9 cellular contexts compared by ENCODE assay signal in the genomic region with DNA sequence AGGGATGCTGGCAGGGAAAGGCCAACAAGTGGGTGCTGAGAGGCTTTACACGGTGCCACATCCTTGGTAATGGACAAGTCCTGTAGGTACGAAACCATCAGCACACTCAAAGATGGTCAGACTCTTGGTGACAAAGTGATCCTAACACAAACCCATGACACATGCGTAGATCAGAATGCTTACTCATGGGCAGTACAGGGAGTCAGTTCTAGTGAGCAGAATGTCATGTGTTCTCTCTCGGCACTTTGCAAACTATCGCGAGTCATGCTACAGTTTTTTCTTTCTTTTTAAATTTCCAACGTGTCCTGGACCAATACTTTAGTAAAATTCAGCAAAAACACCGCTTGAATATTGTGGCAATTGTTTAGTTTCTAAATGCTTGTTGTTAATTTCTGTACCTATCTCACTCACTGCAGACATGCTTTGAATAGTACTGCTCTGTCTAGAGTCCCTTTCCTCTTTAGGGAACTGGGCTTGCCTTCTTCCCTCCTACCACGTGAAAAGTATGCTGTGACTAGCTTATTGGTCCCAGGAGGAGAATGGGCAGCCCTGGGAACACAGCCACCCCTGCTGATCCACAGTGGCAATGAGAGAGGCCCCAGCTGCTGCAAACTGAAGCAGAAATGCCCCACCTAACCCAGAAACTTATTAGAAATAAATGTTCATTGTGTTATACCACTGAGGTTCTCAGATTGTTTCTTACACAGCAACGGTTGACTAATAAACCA.
DNase-seq lines count a peak whose midpoint lies in the region; ATAC-seq, FAIRE-seq and TF ChIP-seq lines count a peak whose summit lies in the region.
"Had no signal": no experiment of that assay in that cellular context is flagged by ENCODE, and none has a peak within 500 bp of the region (broad histone marks: within the 10 kb centered on the region; RNA-seq: fewer than 3 reads in every experiment).

No MANE protein-coding gene starts in this region.

- peak overlapping the region in 1 of 3 experiments; percentile 77; a peak in 3 of 7 replicates for H3K27ac Mint-ChIP-seq in H9
- H3K27ac Mint-ChIP-seq: natural killer cell treated with Interleukin-12 subunit alpha and Interleukin-12 subunit beta and Interleukin-15 and Interleukin-18, amount 100 ng/mL, for 72 hours had no signal

- H2AK5ac ChIP-seq in H9 (ENCODE audit: insufficient read length, low read length): peak overlapping the region; percentile 25

- H3K56ac ChIP-seq in H9 (ENCODE audit: insufficient read length, low read depth, low read length): no peak overlapping the region

- no peak overlapping the region for H4K8ac ChIP-seq in H9 (replicated peaks; ENCODE audit: insufficient read length, low read depth, low read length)

- H3K9me3 ChIP-seq in H9 (ENCODE audit: control insufficient read depth, low read depth, low read length) (no peaks in the 10 kb centered on the region), WERI-Rb-1 (ENCODE audit: severe bottlenecking) (no peaks in the 10 kb centered on the region)

- TF ChIP-seq CTCF in H9 (conservative IDR thresholded peaks at IDR 0.05) (no peak), D721Med (IDR thresholded peaks at IDR 0.05; ENCODE audit: insufficient read depth, missing control alignments) (no peak), WERI-Rb-1 (IDR thresholded peaks at IDR 0.05; ENCODE audit: low read depth, low read length) (no peak)

- no peak overlapping the region for H3K9ac ChIP-seq in H9 (ENCODE audit: extremely low read depth, insufficient read length, low read length)

- FAIRE-seq in D721Med (lab: Jason Lieb, UNC): no peak
- FAIRE-seq: GM12892 had no signal

- DNase-seq in H9 (no peak), left ventricle myocardium superior (no peak), sciatic nerve (ENCODE audit: low spot score) (no peak), HPDE6-E6E7 (ENCODE audit: extremely low spot score) (no peak), D721Med (ENCODE audit: insufficient read length, low spot score) (no peak), WERI-Rb-1 (no peak)

- no CpG with 5 or more reads among the region's 10 CpGs for WGBS in H9 (ENCODE audit: extremely low coverage, insufficient read length, low lambda C conversion rate)

- H3K36me3 ChIP-seq in WERI-Rb-1: no peaks in the 10 kb centered on the region

- H2BK15ac ChIP-seq in H9 (ENCODE audit: low read depth, low read length): no peak overlapping the region

- no peak overlapping the region for H3K4ac ChIP-seq in H9 (ENCODE audit: low read depth, low read length)

- H3K14ac ChIP-seq in H9 (ENCODE audit: insufficient read depth, low read length): no peak overlapping the region

- H3K4me2 ChIP-seq in H9 (ENCODE audit: insufficient read depth, insufficient read length, low read length): no peak overlapping the region

- H2BK20ac ChIP-seq in H9 (ENCODE audit: low read depth, low read length, poor library complexity, severe bottlenecking): no peak overlapping the region

- H2BK5ac ChIP-seq in H9 (ENCODE audit: insufficient read length, low read length): no peak overlapping the region

- H3K23me2 ChIP-seq in H9 (ENCODE audit: insufficient read length, low read depth, low read length, poor library complexity, severe bottlenecking): no peaks in the 10 kb centered on the region

- no peak overlapping the region for H3T11ph ChIP-seq in H9 (ENCODE audit: low read length)

- H3K79me2 ChIP-seq in H9 (ENCODE audit: insufficient read depth, low read length): no peaks in the 10 kb centered on the region

- H3K79me1 ChIP-seq in H9 (ENCODE audit: insufficient read depth, low read depth, low read length, poor library complexity, severe bottlenecking): no peaks in the 10 kb centered on the region

- no peaks in the 10 kb centered on the region for H4K20me1 ChIP-seq in H9 (ENCODE audit: control insufficient read depth, insufficient read depth, insufficient read length)

- no peak overlapping the region for H2AFZ ChIP-seq in H9 (ENCODE audit: low read length)

- no peak overlapping the region for H3K4me3 ChIP-seq in WERI-Rb-1 (ENCODE audit: low read depth, low read length)

- no peak overlapping the region for H4K5ac ChIP-seq in H9 (ENCODE audit: insufficient read length, low read depth, low read length)

- H3K27me3 ChIP-seq in H9 (ENCODE audit: insufficient read depth, low read length) (no peaks in the 10 kb centered on the region), WERI-Rb-1 (ENCODE audit: insufficient read depth, low read depth, severe bottlenecking) (no peaks in the 10 kb centered on the region)

- peaks cover 0 to 2% (median 0%) of the 10 kb centered on the region in 3 experiments; a peak in 1 of 7 replicates for H3K36me3 Mint-ChIP-seq in H9 (ENCODE audit: insufficient read depth in 1 of 3, low read depth in 3 of 3)
- H3K36me3 Mint-ChIP-seq: natural killer cell treated with Interleukin-12 subunit alpha and Interleukin-12 subunit beta and Interleukin-15 and Interleukin-18, amount 100 ng/mL, for 72 hours had no signal

- no peak overlapping the region for H3K4me3 Mint-ChIP-seq in H9
- H3K4me3 Mint-ChIP-seq: natural killer cell treated with Interleukin-12 subunit alpha and Interleukin-12 subunit beta and Interleukin-15 and Interleukin-18, amount 100 ng/mL, for 72 hours had no signal

- ATAC-seq in left ventricle myocardium superior (peak; percentile 61), sciatic nerve (peak; percentile 34)
- ATAC-seq: natural killer cell treated with Interleukin-12 subunit alpha and Interleukin-12 subunit beta and Interleukin-15 and Interleukin-18, amount 100 ng/mL, for 72 hours had no signal

- intact Hi-C loops in left ventricle myocardium superior (cut with micrococcal nuclease) (no loop called here), sciatic nerve (cut with DNase I) (no loop called here)

- H3K4me1 ChIP-seq in H9 (ENCODE audit: insufficient read depth, low read length): no peaks in the 10 kb centered on the region; the same call in 1 of the 2 replicates

- no peak overlapping the region for H2BK12ac ChIP-seq in H9 (ENCODE audit: insufficient read length, low read depth, low read length)

- H3K23ac ChIP-seq in H9 (ENCODE audit: insufficient read length, low read depth, low read length): no peak overlapping the region

- H3K27ac ChIP-seq in H9 (ENCODE audit: insufficient read length, low read depth, low read length) (no peak overlapping the region), angular gyrus (ENCODE audit: low read depth, low read length) (peak overlapping the region; percentile 43), WERI-Rb-1 (no peak overlapping the region; the same call in 1 of the 2 replicates)

- no peaks in the 10 kb centered on the region for H3K27me3 Mint-ChIP-seq in H9 (ENCODE audit: low read depth)
- H3K27me3 Mint-ChIP-seq: natural killer cell treated with Interleukin-12 subunit alpha and Interleukin-12 subunit beta and Interleukin-15 and Interleukin-18, amount 100 ng/mL, for 72 hours had no signal

- H3K4me1 Mint-ChIP-seq in H9: peaks cover 18 to 20% of the 10 kb centered on the region in 2 experiments

- H2BK120ac ChIP-seq in H9 (ENCODE audit: low read depth, low read length, poor library complexity, severe bottlenecking): no peak overlapping the region

- H3K9me3 Mint-ChIP-seq in H9: no peaks in the 10 kb centered on the region
- H3K9me3 Mint-ChIP-seq: natural killer cell treated with Interleukin-12 subunit alpha and Interleukin-12 subunit beta and Interleukin-15 and Interleukin-18, amount 100 ng/mL, for 72 hours had no signal

- no peak overlapping the region for H3K18ac ChIP-seq in H9 (ENCODE audit: insufficient read length, low read depth, low read length)

- H4K91ac ChIP-seq in H9 (ENCODE audit: insufficient read length, low read depth, low read length): no peak overlapping the region
